In the genomic region with DNA sequence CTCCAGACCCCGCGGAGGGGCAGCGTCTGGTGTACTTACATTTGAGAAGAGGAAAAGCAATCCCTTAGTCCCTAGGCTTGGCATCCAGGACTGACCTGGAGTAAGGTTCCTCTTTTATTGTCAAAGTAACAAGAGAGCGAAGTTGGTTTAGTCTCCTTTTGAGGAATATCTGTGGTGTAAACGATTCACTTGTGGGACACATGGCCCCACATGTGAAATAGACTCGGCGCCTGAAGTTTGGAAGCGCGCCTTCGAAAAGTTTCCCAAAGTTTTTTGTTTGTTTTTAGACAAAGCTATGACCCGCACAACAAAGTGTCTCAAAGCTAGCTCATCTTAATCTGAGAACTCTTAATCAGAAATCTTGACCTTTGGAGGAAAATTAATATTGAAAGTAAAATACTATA, we compare ENCODE assay signal across 8 cellular contexts. TPM values are rescaled to one million over a fixed set of nuclear protein-coding genes. Genes with fewer than 3 reads are reported as not detected.
DNase-seq lines count a peak whose midpoint lies in the region; FAIRE-seq and TF ChIP-seq lines count a peak whose summit lies in the region.

No MANE protein-coding gene starts in this region.

- no peaks in the 10 kb centered on the region for H3K27me3 Mint-ChIP-seq in activated naive CD8-positive, alpha-beta T cell treated with anti-CD3 and anti-CD28 coated beads for 36 hours

- no peaks in the 10 kb centered on the region for H3K9me3 Mint-ChIP-seq in activated naive CD8-positive, alpha-beta T cell treated with anti-CD3 and anti-CD28 coated beads for 36 hours

- H3K4me3 Mint-ChIP-seq in activated naive CD8-positive, alpha-beta T cell treated with anti-CD3 and anti-CD28 coated beads for 36 hours = peak overlapping the region; percentile 93

- intact Hi-C loops in posterior cingulate gyrus (cut with DNase I) = loop anchor here (5.0 kb wide), 1 partner anchor 62 kb away; a partner anchor contains a TSS

- peak; percentile 46 for DNase-seq in ACHN
- DNase-seq in HFF-Myc (ENCODE audit: extremely low read depth, low read depth) = no peak
- DNase-seq in activated naive CD8-positive, alpha-beta T cell treated with anti-CD3 and anti-CD28 coated beads for 36 hours = no peak
- DNase-seq in iris pigment epithelial cell (ENCODE audit: low read depth) = peak; percentile 25
- no peak for DNase-seq in substantia nigra (lab: John Stamatoyannopoulos, UW)
- DNase-seq in NCI-H1694 treated with DMSO at 0.1 percent for 48 hours (lab: John Stamatoyannopoulos, UW) = no peak
- no peak for DNase-seq in posterior cingulate gyrus
- no peak for DNase-seq in urothelium cell line (ENCODE audit: low spot score)

- TF ChIP-seq CTCF in HFF-Myc (IDR thresholded peaks at IDR 0.05; ENCODE audit: low read depth, low read length, missing control alignments) = no peak

- peaks cover 35% of the 10 kb centered on the region for H3K4me1 Mint-ChIP-seq in activated naive CD8-positive, alpha-beta T cell treated with anti-CD3 and anti-CD28 coated beads for 36 hours

- no peak for FAIRE-seq in urothelium cell line (lab: Jason Lieb, UNC)

- in situ Hi-C loops in ACHN (cut with HindIII; ENCODE audit: low pct_ligation_motif_present, low pct_unique_long_range_greater_than_20kb, low sequenced_read_pairs) = no loop called here

- H3K36me3 Mint-ChIP-seq in activated naive CD8-positive, alpha-beta T cell treated with anti-CD3 and anti-CD28 coated beads for 36 hours = peaks cover 30% of the 10 kb centered on the region

- H3K27ac Mint-ChIP-seq in activated naive CD8-positive, alpha-beta T cell treated with anti-CD3 and anti-CD28 coated beads for 36 hours = peak overlapping the region; percentile 90

- H3K4me3 ChIP-seq in HFF-Myc (replicated peaks; ENCODE audit: low read depth, low read length) = peak overlapping the region; percentile 96

- H3K27ac ChIP-seq in substantia nigra (ENCODE audit: low read depth, low read length, poor library complexity, severe bottlenecking) = peak overlapping the region; percentile 77

RNA-seq across cellular contexts. Expression of a gene that starts 0.7 kb away (rescaled TPM):
- total RNA-seq in activated naive CD8-positive, alpha-beta T cell treated with anti-CD3 and anti-CD28 coated beads for 36 hours = 10 to 100 TPM; 16.3 to 17.5 TPM

RNA-seq across cellular contexts. Expression of a gene that starts 23.7 kb away (rescaled TPM):
- total RNA-seq in activated naive CD8-positive, alpha-beta T cell treated with anti-CD3 and anti-CD28 coated beads for 36 hours = 100 to 1,000 TPM; 117 to 123 TPM

RNA-seq across cellular contexts. Expression of a gene that starts 35.4 kb away (rescaled TPM):
- 100 to 1,000 TPM; 120 to 121 TPM for total RNA-seq in activated naive CD8-positive, alpha-beta T cell treated with anti-CD3 and anti-CD28 coated beads for 36 hours

Comparison
In these comparisons a context has a peak if more than half of its experiments do, and no peak if none do; other contexts are left out.
1. DNase-seq: peak in ACHN (single experiment) and iris pigment epithelial cell (single experiment); none in HFF-Myc (single experiment), activated naive CD8-positive, alpha-beta T cell treated with anti-CD3 and anti-CD28 coated beads for 36 hours (single experiment), substantia nigra (0 of 49), NCI-H1694 treated with DMSO at 0.1 percent for 48 hours (single experiment), posterior cingulate gyrus (0 of 10) and urothelium cell line (single experiment).